Comparison of ENCODE assay signal across 21 cellular contexts in the genomic region with DNA sequence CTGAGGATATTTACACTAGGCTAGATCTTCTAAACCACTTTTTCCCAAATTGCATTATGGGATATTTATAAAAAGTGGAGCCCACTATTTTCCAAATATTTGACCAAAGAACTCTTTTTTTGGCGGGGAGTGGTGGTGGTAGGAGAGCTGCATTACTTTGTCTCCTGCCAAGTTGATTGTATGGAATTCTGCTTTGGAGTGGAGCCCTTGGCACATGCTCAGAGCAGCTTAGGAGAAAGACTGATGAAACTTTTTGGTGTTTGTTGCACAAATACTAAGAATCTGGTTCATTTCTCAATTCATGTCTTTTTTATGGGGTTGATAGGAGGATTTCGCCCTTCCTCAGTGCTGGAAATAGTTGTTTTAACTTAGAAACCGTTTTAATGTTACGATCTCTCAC.
DNase-seq lines count a peak whose midpoint lies in the region; ATAC-seq and TF ChIP-seq lines count a peak whose summit lies in the region.
"Had no signal": no experiment of that assay in that cellular context is flagged by ENCODE, and none has a peak within 500 bp of the region (broad histone marks: within the 10 kb centered on the region; RNA-seq: fewer than 3 reads in every experiment).

No MANE protein-coding gene starts in this region.

- DNase-seq in AG10803 (ENCODE audit: low read depth): peak; percentile 44
- peak; percentile 82 for DNase-seq in MG63
- DNase-seq in fibroblast of villous mesenchyme (ENCODE audit: low read depth): peak; percentile 29
- DNase-seq in omental fat pad (ENCODE audit: low spot score): no peak
- no peak for DNase-seq in T-helper 2 cell treated with Interferon-gamma antibody and Interleukin-4, amounts not matched to agents 5 μg/mL and 100 μg/mL, for 36 hours (ENCODE audit: low spot score)
- DNase-seq in GM10266 (ENCODE audit: extremely low spot score): no peak
- no peak for DNase-seq in activated T-cell treated with anti-CD3 and anti-CD28 coated beads, Interleukin-2, amount 50 U/mL, for 72 hours
- DNase-seq in NCI-H1930 (lab: John Stamatoyannopoulos, UW): no peak
- DNase-seq: 8988T; BE2C; C1 segment of cervical spinal cord; CD4-positive, CD25-positive, alpha-beta regulatory T cell; CD8-positive, alpha-beta memory T cell; COR-L47; DMS 273 treated with DMSO at 0.1 percent for 48 hours; DMS53; DND-41; EL; GM23248 had no signal

- H3K27me3 ChIP-seq in MG63: no peaks in the 10 kb centered on the region
- H3K27me3 ChIP-seq: BE2C had no signal

- H3K4me3 ChIP-seq in AG10803 (ENCODE audit: low read length): no peak overlapping the region
- H3K4me3 ChIP-seq in MG63: no peak overlapping the region
- no peak overlapping the region for H3K4me3 ChIP-seq in fibroblast of villous mesenchyme (ENCODE audit: low read depth, low read length)
- H3K4me3 ChIP-seq: GM23248, HAP-1 had no signal

- no peaks in the 10 kb centered on the region for H3K27me3 Mint-ChIP-seq in T-helper 2 cell treated with Interferon-gamma antibody and Interleukin-4, amounts not matched to agents 5 μg/mL and 100 μg/mL, for 36 hours (ENCODE audit: low read depth)
- no peaks in the 10 kb centered on the region for H3K27me3 Mint-ChIP-seq in activated T-cell treated with anti-CD3 and anti-CD28 coated beads, Interleukin-2, amount 50 U/mL, for 72 hours (ENCODE audit: low read depth)

- TF ChIP-seq CTCF in AG10803 (conservative IDR thresholded peaks at IDR 0.05; ENCODE audit: low read length): no peak
- TF ChIP-seq CTCF in fibroblast of villous mesenchyme (IDR thresholded peaks at IDR 0.05; ENCODE audit: insufficient read depth, low read depth, low read length): no peak
- TF ChIP-seq CTCF in omental fat pad (IDR thresholded peaks at IDR 0.05): no peak
- no peak for TF ChIP-seq CTCF in GM10266 (IDR thresholded peaks at IDR 0.05; ENCODE audit: control insufficient read depth, insufficient read depth, low read depth, missing control alignments)

- peak; percentile 60 for ATAC-seq in omental fat pad (ENCODE audit: low FRiP score)
- ATAC-seq in activated T-cell treated with anti-CD3 and anti-CD28 coated beads, Interleukin-2, amount 50 U/mL, for 72 hours (replicated peaks in 1 of 2): no peak
- ATAC-seq: HepG2 had no signal

- H3K9me3 Mint-ChIP-seq in T-helper 2 cell treated with Interferon-gamma antibody and Interleukin-4, amounts not matched to agents 5 μg/mL and 100 μg/mL, for 36 hours: no peaks in the 10 kb centered on the region
- H3K9me3 Mint-ChIP-seq in activated T-cell treated with anti-CD3 and anti-CD28 coated beads, Interleukin-2, amount 50 U/mL, for 72 hours: peaks cover 0 to 4% of the 10 kb centered on the region in 2 donors
- H3K9me3 Mint-ChIP-seq: CD8-positive, alpha-beta memory T cell had no signal

- peaks cover 16% of the 10 kb centered on the region for H3K4me1 Mint-ChIP-seq in T-helper 2 cell treated with Interferon-gamma antibody and Interleukin-4, amounts not matched to agents 5 μg/mL and 100 μg/mL, for 36 hours (ENCODE audit: low read depth)
- peaks cover 33% of the 10 kb centered on the region for H3K4me1 Mint-ChIP-seq in activated T-cell treated with anti-CD3 and anti-CD28 coated beads, Interleukin-2, amount 50 U/mL, for 72 hours (ENCODE audit: low read depth)

- no peaks in the 10 kb centered on the region for H3K36me3 ChIP-seq in MG63
- H3K36me3 ChIP-seq: BE2C, HAP-1 had no signal

- H3K27ac Mint-ChIP-seq in T-helper 2 cell treated with Interferon-gamma antibody and Interleukin-4, amounts not matched to agents 5 μg/mL and 100 μg/mL, for 36 hours: no peak overlapping the region
- H3K27ac Mint-ChIP-seq in activated T-cell treated with anti-CD3 and anti-CD28 coated beads, Interleukin-2, amount 50 U/mL, for 72 hours: no peak overlapping the region

- no peaks in the 10 kb centered on the region for H3K36me3 Mint-ChIP-seq in T-helper 2 cell treated with Interferon-gamma antibody and Interleukin-4, amounts not matched to agents 5 μg/mL and 100 μg/mL, for 36 hours (ENCODE audit: low read depth)
- peaks cover 0 to 3% of the 10 kb centered on the region in 2 donors for H3K36me3 Mint-ChIP-seq in activated T-cell treated with anti-CD3 and anti-CD28 coated beads, Interleukin-2, amount 50 U/mL, for 72 hours (ENCODE audit: insufficient read depth in 2 of 2)

- no peak overlapping the region for H3K4me3 Mint-ChIP-seq in T-helper 2 cell treated with Interferon-gamma antibody and Interleukin-4, amounts not matched to agents 5 μg/mL and 100 μg/mL, for 36 hours
- no peak overlapping the region for H3K4me3 Mint-ChIP-seq in activated T-cell treated with anti-CD3 and anti-CD28 coated beads, Interleukin-2, amount 50 U/mL, for 72 hours
- H3K4me3 Mint-ChIP-seq: CD4-positive, CD25-positive, alpha-beta regulatory T cell; CD8-positive, alpha-beta memory T cell had no signal

- H3K9me3 ChIP-seq in MG63: 0 out of 2 replicates have a peak, but pooled peaks cover 3% of the 10 kb centered on the region
- H3K9me3 ChIP-seq: BE2C had no signal

Comparison
In these comparisons a context has a peak if more than half of its experiments do, and no peak if none do; other contexts are left out.
1. DNase-seq: peak in AG10803 (single experiment), MG63 (single experiment) and fibroblast of villous mesenchyme (single experiment); none in omental fat pad (single experiment), T-helper 2 cell treated with Interferon-gamma antibody and Interleukin-4, amounts not matched to agents 5 μg/mL and 100 μg/mL, for 36 hours (single experiment), GM10266 (single experiment), activated T-cell treated with anti-CD3 and anti-CD28 coated beads, Interleukin-2, amount 50 U/mL, for 72 hours (0 of 2) and NCI-H1930 (0 of 2).